29 cellular contexts compared by ENCODE assay signal in genomic region chr4:31104033-31104432, GRCh38.
DNase-seq lines count a peak whose midpoint lies in the region; ATAC-seq, FAIRE-seq and TF ChIP-seq lines count a peak whose summit lies in the region.
"Had no signal": no experiment of that assay in that cellular context is flagged by ENCODE, and none has a peak within 500 bp of the region (broad histone marks: within the 10 kb centered on the region; RNA-seq: fewer than 3 reads in every experiment).

No MANE protein-coding gene starts in this region.

- H3K27me3 ChIP-seq in pancreas, result no peaks in the 10 kb centered on the region
- H3K27me3 ChIP-seq: BLaER1, MG63, SJSA1, stomach, tibial nerve had no signal

- WGBS in pancreas, 2 donors, result 36 to 46% methylated on average over 1 of the region's 1 CpG

- no peak overlapping the region for H3K4me3 ChIP-seq in pancreas
- H3K4me3 ChIP-seq: BLaER1, dorsolateral prefrontal cortex, K562, MG63, SJSA1, skin epidermis, stomach, tibial nerve had no signal

- no peak for TF ChIP-seq CTCF in pancreas (IDR thresholded peaks at IDR 0.05)

- H3K9me3 ChIP-seq in pancreas, result no peaks in the 10 kb centered on the region
- H3K9me3 ChIP-seq: BLaER1, MG63, SJSA1, stomach, tibial nerve had no signal

- H3K27ac ChIP-seq in pancreas, result no peak overlapping the region
- H3K27ac ChIP-seq: BLaER1, dorsolateral prefrontal cortex, SJSA1, skin epidermis, tibial nerve had no signal

- intact Hi-C loops in pancreas (cut with DNase I), result no loop called here

- H3K36me3 ChIP-seq in pancreas, result no peaks in the 10 kb centered on the region
- H3K36me3 ChIP-seq: BLaER1, MG63, SJSA1, stomach, tibial nerve had no signal

- DNase-seq in H4 (ENCODE audit: low spot score) (peak; percentile 38), NCI-H146 treated with DMSO at 0.1 percent for 48 hours (lab: John Stamatoyannopoulos, UW; ENCODE audit: unreplicated experiment) (peak; percentile 28), amniotic epithelial cell (ENCODE audit: low read depth) (peak; percentile 46), pancreas (no peak), T-helper 1 cell (no peak), AG20443 (ENCODE audit: low spot score) (no peak)
- DNase-seq: activated CD4-positive, alpha-beta memory T cell treated with anti-CD3 and anti-CD28 coated beads, Interleukin-2, amount 10 ng/mL, durations not matched to agents 7 days and 5 days; activated CD4-positive, alpha-beta T cell treated with anti-CD3 and anti-CD28 coated beads for 1 hour; activated CD8-positive, alpha-beta memory T cell treated with anti-CD3 and anti-CD28 coated beads, Interleukin-2, amount 50 U/mL, for 48 hours; activated naive CD4-positive, alpha-beta T cell treated with anti-CD3 and anti-CD28 coated beads, Interleukin-2, amount 10 ng/mL, durations not matched to agents 7 days and 5 days; caudate nucleus; dorsolateral prefrontal cortex; H9; midbrain; naive thymus-derived CD8-positive, alpha-beta T cell; NCI-H524 treated with DMSO at 0.1 percent for 48 hours; RPMI8226; stimulated activated CD4-positive, alpha-beta T cell treated with anti-CD3 and anti-CD28 coated beads, Interleukin-1b, Interleukin-23, amount 100 ng/mL, for 48 hours had no signal

- peaks cover 0 to 5% (median 5%) of the 10 kb centered on the region in 3 donors for H3K4me1 ChIP-seq in pancreas
- H3K4me1 ChIP-seq: tibial nerve had no signal

- no peak for FAIRE-seq in pancreas (lab: Jason Lieb, UNC)
- FAIRE-seq: endothelial cell of umbilical vein, GM18507, K562, keratinocyte had no signal

- ATAC-seq in pancreas (peak in 3 of 4 donors; percentile 55 to 91 (median 59)), HG03354 (IDR thresholded peaks at IDR 0.05; ENCODE audit: poor library complexity, severe bottlenecking, unreplicated experiment) (no peak)
- ATAC-seq: K562; naive thymus-derived CD8-positive, alpha-beta T cell had no signal

Comparison
In these comparisons a context has a peak if more than half of its experiments do, and no peak if none do; other contexts are left out.
1. DNase-seq: peak in H4 (single experiment), NCI-H146 treated with DMSO at 0.1 percent for 48 hours (single experiment) and amniotic epithelial cell (single experiment); none in pancreas (0 of 6), T-helper 1 cell (0 of 5) and AG20443 (single experiment).